Comparison of ENCODE assay signal across 28 cellular contexts in genomic region chr3:42713747-42714146, GRCh38. TPM values are rescaled to one million over a fixed set of nuclear protein-coding genes. Genes with fewer than 3 reads are reported as not detected.
"Had no signal": no experiment of that assay in that cellular context is flagged by ENCODE, and none has a peak within 500 bp of the region (broad histone marks: within the 10 kb centered on the region; RNA-seq: fewer than 3 reads in every experiment).

No MANE protein-coding gene starts in this region.

- H3K9me3 Mint-ChIP-seq: activated naive CD8-positive, alpha-beta T cell treated with anti-CD3 and anti-CD28 coated beads, Interleukin-2, amount 10 ng/mL, durations not matched to agents 7 days and 5 days; brain; natural killer cell treated with Interleukin-12 subunit alpha and Interleukin-12 subunit beta and Interleukin-15 and Interleukin-18, amount 100 ng/mL, for 72 hours; stimulated activated naive B cell treated with anti-CD40 and anti-IgM and Interleukin-4, amounts not matched to agents 10 μg/mL and 1 μg/mL and 100 μg/mL, for 72 hours; T-helper 2 cell treated with Interferon-gamma antibody and Interleukin-4, amounts not matched to agents 5 μg/mL and 100 μg/mL, for 36 hours had no signal

- H3K36me3 Mint-ChIP-seq: activated naive CD8-positive, alpha-beta T cell treated with anti-CD3 and anti-CD28 coated beads, Interleukin-2, amount 10 ng/mL, durations not matched to agents 7 days and 5 days; brain; natural killer cell treated with Interleukin-12 subunit alpha and Interleukin-12 subunit beta and Interleukin-15 and Interleukin-18, amount 100 ng/mL, for 72 hours; stimulated activated naive B cell treated with anti-CD40 and anti-IgM and Interleukin-4, amounts not matched to agents 10 μg/mL and 1 μg/mL and 100 μg/mL, for 72 hours had no signal

- H3K27ac Mint-ChIP-seq: activated CD4-positive, alpha-beta T cell treated with anti-CD3 and anti-CD28 coated beads for 36 hours; activated CD8-positive, alpha-beta T cell treated with anti-CD3 and anti-CD28 coated beads, Interleukin-2, amount 10 ng/mL, durations not matched to agents 7 days and 5 days; activated naive CD8-positive, alpha-beta T cell treated with anti-CD3 and anti-CD28 coated beads, Interleukin-2, amount 10 ng/mL, durations not matched to agents 7 days and 5 days; natural killer cell treated with Interleukin-12 subunit alpha and Interleukin-12 subunit beta and Interleukin-15 and Interleukin-18, amount 100 ng/mL, for 72 hours; stimulated activated naive B cell treated with anti-CD40 and anti-IgM and Interleukin-4, amounts not matched to agents 10 μg/mL and 1 μg/mL and 100 μg/mL, for 72 hours; T-helper 2 cell treated with Interferon-gamma antibody and Interleukin-4, amounts not matched to agents 5 μg/mL and 100 μg/mL, for 36 hours had no signal

- H3K9me3 ChIP-seq: ascending aorta, mucosa of descending colon, thoracic aorta, upper lobe of left lung had no signal

- H3K27me3 ChIP-seq: ascending aorta, upper lobe of left lung had no signal

- DNase-seq: activated CD4-positive, alpha-beta T cell treated with anti-CD3 and anti-CD28 coated beads for 36 hours; activated CD4-positive, CD25-positive, alpha-beta regulatory T cell; activated CD8-positive, alpha-beta T cell treated with anti-CD3 and anti-CD28 coated beads, Interleukin-2, amount 10 ng/mL, durations not matched to agents 7 days and 5 days; activated effector memory CD4-positive, alpha-beta T cell treated with Interleukin-2 at 50 U/mL for 16 hours; activated naive CD4-positive, alpha-beta T cell treated with Interleukin-2 at 50 U/mL for 16 hours; activated naive CD8-positive, alpha-beta T cell treated with anti-CD3 and anti-CD28 coated beads, Interleukin-2, amount 10 ng/mL, durations not matched to agents 7 days and 5 days; foreskin fibroblast; mucosa of descending colon; stimulated activated CD4-positive, alpha-beta T cell treated with anti-CD3 and anti-CD28 coated beads, Interleukin-12 subunit alpha, Interleukin-12 subunit beta, amount 100 ng/mL, for 4 hours; stimulated activated CD4-positive, alpha-beta T cell treated with anti-CD3 and anti-CD28 coated beads, Interleukin-4, amount 100 ng/mL, for 4 hours; stimulated activated naive B cell treated with anti-CD40 and anti-IgM and Interleukin-4, amounts not matched to agents 10 μg/mL and 1 μg/mL and 100 μg/mL, for 72 hours; T-helper 1 cell had no signal

- H3K4me1 ChIP-seq: ascending aorta, upper lobe of left lung had no signal

- H3K27ac ChIP-seq: ascending aorta, skin epidermis, thoracic aorta, upper lobe of left lung had no signal

- ATAC-seq: activated CD4-positive, alpha-beta T cell treated with anti-CD3 and anti-CD28 coated beads for 36 hours; activated CD8-positive, alpha-beta T cell treated with anti-CD3 and anti-CD28 coated beads, Interleukin-2, amount 10 ng/mL, durations not matched to agents 7 days and 5 days; esophagus mucosa; left lobe of liver; natural killer cell treated with Interleukin-12 subunit alpha and Interleukin-12 subunit beta and Interleukin-15 and Interleukin-18, amount 100 ng/mL, for 72 hours; sciatic nerve; stimulated activated naive B cell treated with anti-CD40 and anti-IgM and Interleukin-4, amounts not matched to agents 10 μg/mL and 1 μg/mL and 100 μg/mL, for 72 hours had no signal

- H3K4me3 ChIP-seq: ascending aorta, lung, mucosa of descending colon, skin epidermis, thoracic aorta, upper lobe of left lung had no signal

- H3K4me3 Mint-ChIP-seq: activated CD4-positive, alpha-beta T cell treated with anti-CD3 and anti-CD28 coated beads for 36 hours; activated CD8-positive, alpha-beta T cell treated with anti-CD3 and anti-CD28 coated beads, Interleukin-2, amount 10 ng/mL, durations not matched to agents 7 days and 5 days; activated naive CD8-positive, alpha-beta T cell treated with anti-CD3 and anti-CD28 coated beads, Interleukin-2, amount 10 ng/mL, durations not matched to agents 7 days and 5 days; brain; natural killer cell treated with Interleukin-12 subunit alpha and Interleukin-12 subunit beta and Interleukin-15 and Interleukin-18, amount 100 ng/mL, for 72 hours; stimulated activated naive B cell treated with anti-CD40 and anti-IgM and Interleukin-4, amounts not matched to agents 10 μg/mL and 1 μg/mL and 100 μg/mL, for 72 hours; T-helper 2 cell treated with Interferon-gamma antibody and Interleukin-4, amounts not matched to agents 5 μg/mL and 100 μg/mL, for 36 hours had no signal

- H3K4me1 Mint-ChIP-seq: activated CD4-positive, alpha-beta T cell treated with anti-CD3 and anti-CD28 coated beads for 36 hours; activated naive CD8-positive, alpha-beta T cell treated with anti-CD3 and anti-CD28 coated beads, Interleukin-2, amount 10 ng/mL, durations not matched to agents 7 days and 5 days; brain had no signal

- H3K36me3 ChIP-seq: ascending aorta, thoracic aorta, upper lobe of left lung had no signal

RNA-seq across cellular contexts. Expression of gene HHATL, which starts 11.1 kb away (rescaled TPM):
- total RNA-seq: activated CD4-positive, alpha-beta T cell treated with anti-CD3 and anti-CD28 coated beads for 36 hours; activated CD8-positive, alpha-beta T cell treated with anti-CD3 and anti-CD28 coated beads, Interleukin-2, amount 10 ng/mL, durations not matched to agents 7 days and 5 days; activated naive CD8-positive, alpha-beta T cell treated with anti-CD3 and anti-CD28 coated beads, Interleukin-2, amount 10 ng/mL, durations not matched to agents 7 days and 5 days; ascending aorta; cerebellum; endothelial cell of umbilical vein; esophagus mucosa; kidney epithelial cell; natural killer cell treated with Interleukin-12 subunit alpha and Interleukin-12 subunit beta and Interleukin-15 and Interleukin-18, amount 100 ng/mL, for 72 hours; omental fat pad; sciatic nerve; thoracic aorta had no signal

RNA-seq across cellular contexts. Expression of gene KLHL40, which starts 28.4 kb away (rescaled TPM):
- total RNA-seq: activated CD4-positive, alpha-beta T cell treated with anti-CD3 and anti-CD28 coated beads for 36 hours; activated CD8-positive, alpha-beta T cell treated with anti-CD3 and anti-CD28 coated beads, Interleukin-2, amount 10 ng/mL, durations not matched to agents 7 days and 5 days; activated naive CD8-positive, alpha-beta T cell treated with anti-CD3 and anti-CD28 coated beads, Interleukin-2, amount 10 ng/mL, durations not matched to agents 7 days and 5 days; ascending aorta; endothelial cell of umbilical vein; esophagus mucosa; kidney epithelial cell; left lobe of liver; lung; mesenteric fat pad; mucosa of descending colon; natural killer cell treated with Interleukin-12 subunit alpha and Interleukin-12 subunit beta and Interleukin-15 and Interleukin-18, amount 100 ng/mL, for 72 hours; thoracic aorta; upper lobe of left lung had no signal

RNA-seq across cellular contexts. Expression of gene CCDC13, which starts 59.3 kb away (rescaled TPM):
- total RNA-seq: esophagus mucosa had no signal
